ENCODE assay signal across 8 cellular contexts in genomic region chr6:31356946-31357466, GRCh38. TPM values are rescaled to one million over a fixed set of nuclear protein-coding genes. Genes with fewer than 3 reads are reported as not detected.
DNase-seq lines count a peak whose midpoint lies in the region; ATAC-seq lines count a peak whose summit lies in the region.

Gene HLA-B, minus strand, starts transcription at chr6:31357179. Its CDS starts 21 bp downstream, at chr6:31357158.

- H3K79me2 ChIP-seq in ACC112 (ENCODE audit: control insufficient read depth, insufficient read depth, low read length, unreplicated experiment) = peaks cover 24% of the 10 kb centered on the region

- peaks cover 0 to 2% of the 10 kb centered on the region in 2 donors for H3K9me3 Mint-ChIP-seq in effector memory CD8-positive, alpha-beta T cell

- H3K4me1 Mint-ChIP-seq in effector memory CD8-positive, alpha-beta T cell (ENCODE audit: low read depth in 2 of 2) = peaks cover 59 to 72% of the 10 kb centered on the region in 2 donors

- peak within 1 kb of the TSS; percentile 68 for H2AFZ ChIP-seq in ACC112 (ENCODE audit: low read length, unreplicated experiment)

- peaks cover 24% of the 10 kb centered on the region for H3K36me3 ChIP-seq in ACC112 (ENCODE audit: insufficient read depth, low read length)

- H3K27ac Mint-ChIP-seq in effector memory CD8-positive, alpha-beta T cell = peak within 1 kb of the TSS; percentile 100

- no peaks in the 10 kb centered on the region for H3K27me3 Mint-ChIP-seq in effector memory CD8-positive, alpha-beta T cell

- peak within 1 kb of the TSS; percentile 90 to 97 for H3K4me3 Mint-ChIP-seq in effector memory CD8-positive, alpha-beta T cell

- peak within 1 kb of the TSS; percentile 95 for H3K4me3 ChIP-seq in ACC112 (ENCODE audit: low read depth, low read length)

- H3K36me3 Mint-ChIP-seq in effector memory CD8-positive, alpha-beta T cell (ENCODE audit: insufficient read depth) = peaks cover 70% of the 10 kb centered on the region

- H3K4me1 ChIP-seq in ACC112 (ENCODE audit: control insufficient read depth, insufficient read depth, low read length, unreplicated experiment) = peaks cover 20% of the 10 kb centered on the region

- peaks cover 6% of the 10 kb centered on the region for H3K27me3 ChIP-seq in ACC112 (ENCODE audit: insufficient read depth, low read length)

- DNase-seq in NCI-H69 (lab: John Stamatoyannopoulos, UW) = peak; percentile 28
- peak; percentile 83 for DNase-seq in activated CD8-positive, alpha-beta memory T cell treated with anti-CD3 and anti-CD28 coated beads for 24 hours
- DNase-seq in effector memory CD8-positive, alpha-beta T cell = peak; percentile 92 to 94 (median 93)
- peak; percentile 91 to 93 for DNase-seq in lung microvascular endothelial cell (ENCODE audit: low read depth in 2 of 2)
- DNase-seq in stimulated activated CD4-positive, alpha-beta T cell treated with anti-CD3 and anti-CD28 coated beads, TNF-alpha, amount 100 ng/mL, for 24 hours (ENCODE audit: low read depth in 3 of 3) = peak; percentile 58 to 69 (median 63)

- H3K27ac ChIP-seq in ACC112 (ENCODE audit: low read depth, low read length) = peak within 1 kb of the TSS; percentile 53; the same call in 1 of the 2 replicates

- ATAC-seq in GM18520 (IDR thresholded peaks at IDR 0.05; ENCODE audit: unreplicated experiment) (peak; percentile 83), HG03060 (IDR thresholded peaks at IDR 0.05; ENCODE audit: low read depth, unreplicated experiment) (peak; percentile 53)
- ATAC-seq in effector memory CD8-positive, alpha-beta T cell (replicated peaks) = peak; percentile 73

RNA-seq across cellular contexts. Expression of gene HLA-B, which starts in this region (rescaled TPM):
- total RNA-seq in lung microvascular endothelial cell = 153 and 307 TPM in 2 replicates

Comparison
In these comparisons a context has a peak if more than half of its experiments do, and no peak if none do; other contexts are left out.
1. Peak in every context shown above with its lines: DNase-seq, ATAC-seq, H3K4me3 ChIP-seq and H3K27ac ChIP-seq.
2. DNase-seq: peak in every context shown above with its lines; median percentile 93 in effector memory CD8-positive, alpha-beta T cell; 92 in lung microvascular endothelial cell; 83 in activated CD8-positive, alpha-beta memory T cell treated with anti-CD3 and anti-CD28 coated beads for 24 hours; 63 in stimulated activated CD4-positive, alpha-beta T cell treated with anti-CD3 and anti-CD28 coated beads, TNF-alpha, amount 100 ng/mL, for 24 hours; 28 in NCI-H69.